Comparison of ENCODE assay signal across 7 cellular contexts in the genomic region with DNA sequence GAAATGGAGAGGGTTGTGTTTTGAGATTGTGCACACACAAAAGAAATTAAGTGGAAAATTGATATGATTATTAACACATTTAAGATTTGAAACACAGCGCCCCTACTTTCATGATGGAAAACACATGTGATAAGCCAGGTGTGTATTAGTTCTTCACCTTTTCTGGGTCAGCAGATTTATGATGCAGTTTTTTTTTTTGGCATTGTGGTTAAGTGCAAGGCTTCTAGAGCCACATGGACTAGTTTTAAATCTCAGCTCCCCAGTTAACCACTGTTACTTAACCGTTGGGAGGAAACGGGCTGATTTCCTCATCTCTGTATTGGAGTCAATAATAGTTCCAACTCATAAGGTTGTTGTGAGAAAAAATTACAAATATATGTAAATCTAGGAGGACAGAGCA.
"Had no signal": no experiment of that assay in that cellular context is flagged by ENCODE, and none has a peak within 500 bp of the region (broad histone marks: within the 10 kb centered on the region; RNA-seq: fewer than 3 reads in every experiment).

No MANE protein-coding gene starts in this region.

- FAIRE-seq: H1, H54, HepG2 had no signal

- ATAC-seq: HepG2 had no signal

- H3K4me2 ChIP-seq: GM23338 had no signal

- H2AFZ ChIP-seq: GM23338 had no signal

- H3K4me3 ChIP-seq: GM23338 had no signal

- DNase-seq: H9, HCEC 1CT had no signal

- H3K27ac ChIP-seq: HL-60 had no signal
